In genomic region chr17:72171703-72172670, GRCh38 we compare ENCODE assay signal across 17 cellular contexts. TPM values are rescaled to one million over a fixed set of nuclear protein-coding genes. Genes with fewer than 3 reads are reported as not detected.
A peak's percentile ranks its signal among the peaks of the same experiment; 100 is the strongest.
DNase-seq lines count a peak whose midpoint lies in the region; ATAC-seq and TF ChIP-seq lines count a peak whose summit lies in the region.
"Had no signal": no experiment of that assay in that cellular context is flagged by ENCODE, and none has a peak within 500 bp of the region (broad histone marks: within the 10 kb centered on the region; RNA-seq: fewer than 3 reads in every experiment).

No MANE protein-coding gene starts in this region.

- no peaks in the 10 kb centered on the region for H3K36me3 ChIP-seq in MG63
- no peaks in the 10 kb centered on the region for H3K36me3 ChIP-seq in muscle layer of colon (ENCODE audit: insufficient read depth, low read length)
- no peaks in the 10 kb centered on the region for H3K36me3 ChIP-seq in mucosa of descending colon (ENCODE audit: low read depth)
- H3K36me3 ChIP-seq: BLaER1, esophagus muscularis mucosa, pancreas, suprapubic skin had no signal

- intact Hi-C loops in dorsolateral prefrontal cortex (cut with DNase I) (loop anchor here (5.0 kb wide), 1 partner anchor 50 kb away; the partner anchor contains the start of gene SOX9 (in 2 of the 2)), mucosa of descending colon (cut with DNase I, micrococcal nuclease) (no loop called here)

- TF ChIP-seq CTCF in dorsolateral prefrontal cortex (IDR thresholded peaks at IDR 0.05 in 54 of 56, conservative IDR thresholded peaks at IDR 0.05 in 2 of 56; ENCODE audit: low read depth in 1 of 56, partially characterized antibody in 56 of 56) (peak in 51 of 56 donors; percentile 8 to 66 (median 39)), mucosa of descending colon (IDR thresholded peaks at IDR 0.05) (no peak)

- DNase-seq in AG20443 (ENCODE audit: low spot score) (peak; percentile 26), MG63 (peak; percentile 38), dorsolateral prefrontal cortex (peak in 4 of 10 donors; percentile 32 to 67 (median 52)), mucosa of descending colon (no peak), NCI-H1048 (lab: John Stamatoyannopoulos, UW) (no peak)
- DNase-seq: activated CD4-positive, alpha-beta T cell treated with anti-CD3 and anti-CD28 coated beads, Interleukin-2, amount 10 ng/mL, durations not matched to agents 24 days and 14 days; activated T-cell treated with anti-CD3 and anti-CD28 coated beads, Interleukin-2, amount 50 U/mL, for 48 hours; MV-4-11; pancreas; stimulated activated CD4-positive, alpha-beta T cell treated with anti-CD3 and anti-CD28 coated beads, Interleukin-15, amount 100 ng/mL, for 24 hours had no signal

- no peak overlapping the region for H3K4me3 ChIP-seq in MG63
- H3K4me3 ChIP-seq in dorsolateral prefrontal cortex, result peak overlapping the region in 18 of 59 donors; percentile 0 to 44 (median 11)
- H3K4me3 ChIP-seq in muscle layer of colon (ENCODE audit: low read depth in 1 of 2, low read length in 2 of 2), result peak overlapping the region in 1 of 2 donors; percentile 38
- no peak overlapping the region for H3K4me3 ChIP-seq in mucosa of descending colon
- H3K4me3 ChIP-seq: BLaER1, coronary artery, esophagus muscularis mucosa, pancreas, suprapubic skin had no signal

- H3K27me3 ChIP-seq in MG63 (no peaks in the 10 kb centered on the region), dorsolateral prefrontal cortex (no peaks in the 10 kb centered on the region), muscle layer of colon (ENCODE audit: control insufficient read depth in 1 of 2, insufficient read depth in 2 of 2, low read length in 2 of 2) (no peaks in the 10 kb centered on the region)
- H3K27me3 ChIP-seq: BLaER1, pancreas had no signal

- H3K9ac ChIP-seq in muscle layer of colon (ENCODE audit: low read length), result no peak overlapping the region
- H3K9ac ChIP-seq: BLaER1 had no signal

- no peaks in the 10 kb centered on the region for H3K9me3 ChIP-seq in MG63
- no peaks in the 10 kb centered on the region for H3K9me3 ChIP-seq in muscle layer of colon (ENCODE audit: low read length)
- no peaks in the 10 kb centered on the region for H3K9me3 ChIP-seq in mucosa of descending colon
- H3K9me3 ChIP-seq: BLaER1, esophagus muscularis mucosa, pancreas, suprapubic skin had no signal

- H3K27ac ChIP-seq in dorsolateral prefrontal cortex, result peak overlapping the region in 56 of 59 donors; percentile 2 to 80 (median 57)
- peak overlapping the region; percentile 33 for H3K27ac ChIP-seq in muscle layer of colon (ENCODE audit: low read depth, low read length)
- H3K27ac ChIP-seq: BLaER1, coronary artery, esophagus muscularis mucosa, pancreas, suprapubic skin had no signal

- H3K4me1 ChIP-seq in muscle layer of colon (ENCODE audit: insufficient read depth, low read length), result peaks cover 6% of the 10 kb centered on the region
- peaks cover 17% of the 10 kb centered on the region for H3K4me1 ChIP-seq in mucosa of descending colon (ENCODE audit: low read depth)
- H3K4me1 ChIP-seq: BLaER1, suprapubic skin had no signal

- no peak for ATAC-seq in HG03565 (IDR thresholded peaks at IDR 0.05; ENCODE audit: unreplicated experiment)
- no peak for ATAC-seq in HG02588 (IDR thresholded peaks at IDR 0.05; ENCODE audit: unreplicated experiment)
- no peak for ATAC-seq in mucosa of descending colon
- ATAC-seq: pancreas had no signal

RNA-seq across cellular contexts. Expression of gene SOX9, which starts 51.2 kb away (rescaled TPM):
- 0.82 and 3.0 TPM in 2 replicates for total RNA-seq in MG63 (2014; rRNA removed; shearing (Covaris generic); ENCODE audit: low replicate concordance)
- total RNA-seq in dorsolateral prefrontal cortex (100 to 1,000 TPM in 7 of 120 experiments, 10 to 100 TPM in 113; 30.6 to 138 (median 57.7) TPM), mucosa of descending colon (10 to 100 TPM; 17.2 to 46.0 (median 39.8) TPM)
- total RNA-seq: activated CD4-positive, alpha-beta T cell treated with anti-CD3 and anti-CD28 coated beads, Interleukin-2, amount 10 ng/mL, durations not matched to agents 24 days and 14 days had no signal

Comparison
In these comparisons a context has a peak if more than half of its experiments do, and no peak if none do; other contexts are left out.
1. DNase-seq: peak in AG20443 (single experiment) and MG63 (single experiment); none in mucosa of descending colon (0 of 3) and NCI-H1048 (single experiment).
2. intact Hi-C loops: an anchor here in dorsolateral prefrontal cortex (5.0 kb wide); none called in mucosa of descending colon.